In genomic region chr11:18312012-18312411, GRCh38 we compare ENCODE assay signal across 1 cellular context.
TF ChIP-seq lines count a peak whose summit lies in the region.

No MANE protein-coding gene starts in this region.

TF ChIP-seq in HepG2, 621 proteins besides CTCF, POLR2A, EP300 and RAD21:
- TF ChIP-seq SNAI1 (CRISPR knock-in tag; IDR thresholded peaks at IDR 0.05; ENCODE audit: borderline replicate concordance) (no peak), ZKSCAN8 (CRISPR knock-in tag; IDR thresholded peaks at IDR 0.05; ENCODE audit: borderline replicate concordance) (no peak), POLR2AphosphoS5 (IDR thresholded peaks at IDR 0.05; ENCODE audit: low read depth, low read length) (no peak), HOXD1 (CRISPR knock-in tag; IDR thresholded peaks at IDR 0.05) (no peak), ZNF350 (CRISPR knock-in tag; IDR thresholded peaks at IDR 0.05; ENCODE audit: borderline replicate concordance, low read depth) (no peak), PTBP1 (IDR thresholded peaks at IDR 0.05; ENCODE audit: low read depth, low read length, poor library complexity, severe bottlenecking) (no peak), ZFP1 (CRISPR knock-in tag; IDR thresholded peaks at IDR 0.05) (no peak), HNRNPH1 (optimal IDR thresholded peaks at IDR 0.05; ENCODE audit: low read depth, low read length) (no peak), RFX5 (IDR thresholded peaks at IDR 0.05; ENCODE audit: low read depth, low read length) (no peak), SRF (IDR thresholded peaks at IDR 0.05; ENCODE audit: low read depth, low read length) (no peak), NKX3-1 (CRISPR knock-in tag; IDR thresholded peaks at IDR 0.05) (no peak), PCBP2 (optimal IDR thresholded peaks at IDR 0.05; ENCODE audit: low read depth, low read length, poor library complexity, severe bottlenecking) (no peak), NR3C1 (CRISPR knock-in tag; IDR thresholded peaks at IDR 0.05) (no peak)
- TF ChIP-seq, protein P1, sequence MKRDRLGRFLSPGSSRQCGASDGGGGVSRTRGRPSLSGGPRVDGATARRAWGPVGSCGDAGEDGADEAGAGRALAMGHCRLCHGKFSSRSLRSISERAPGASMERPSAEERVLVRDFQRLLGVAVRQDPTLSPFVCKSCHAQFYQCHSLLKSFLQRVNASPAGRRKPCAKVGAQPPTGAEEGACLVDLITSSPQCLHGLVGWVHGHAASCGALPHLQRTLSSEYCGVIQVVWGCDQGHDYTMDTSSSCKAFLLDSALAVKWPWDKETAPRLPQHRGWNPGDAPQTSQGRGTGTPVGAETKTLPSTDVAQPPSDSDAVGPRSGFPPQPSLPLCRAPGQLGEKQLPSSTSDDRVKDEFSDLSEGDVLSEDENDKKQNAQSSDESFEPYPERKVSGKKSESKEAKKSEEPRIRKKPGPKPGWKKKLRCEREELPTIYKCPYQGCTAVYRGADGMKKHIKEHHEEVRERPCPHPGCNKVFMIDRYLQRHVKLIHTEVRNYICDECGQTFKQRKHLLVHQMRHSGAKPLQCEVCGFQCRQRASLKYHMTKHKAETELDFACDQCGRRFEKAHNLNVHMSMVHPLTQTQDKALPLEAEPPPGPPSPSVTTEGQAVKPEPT (CRISPR knock-in tag; IDR thresholded peaks at IDR 0.05; ENCODE audit: low read depth): no peak
- TF ChIP-seq, protein P2, sequence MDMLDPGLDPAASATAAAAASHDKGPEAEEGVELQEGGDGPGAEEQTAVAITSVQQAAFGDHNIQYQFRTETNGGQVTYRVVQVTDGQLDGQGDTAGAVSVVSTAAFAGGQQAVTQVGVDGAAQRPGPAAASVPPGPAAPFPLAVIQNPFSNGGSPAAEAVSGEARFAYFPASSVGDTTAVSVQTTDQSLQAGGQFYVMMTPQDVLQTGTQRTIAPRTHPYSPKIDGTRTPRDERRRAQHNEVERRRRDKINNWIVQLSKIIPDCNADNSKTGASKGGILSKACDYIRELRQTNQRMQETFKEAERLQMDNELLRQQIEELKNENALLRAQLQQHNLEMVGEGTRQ (IDR thresholded peaks at IDR 0.05; ENCODE audit: low read depth, low read length): no peak
- TF ChIP-seq, protein P2 (CRISPR knock-in tag; IDR thresholded peaks at IDR 0.05; ENCODE audit: borderline replicate concordance): no peak
- TF ChIP-seq, protein P3, sequence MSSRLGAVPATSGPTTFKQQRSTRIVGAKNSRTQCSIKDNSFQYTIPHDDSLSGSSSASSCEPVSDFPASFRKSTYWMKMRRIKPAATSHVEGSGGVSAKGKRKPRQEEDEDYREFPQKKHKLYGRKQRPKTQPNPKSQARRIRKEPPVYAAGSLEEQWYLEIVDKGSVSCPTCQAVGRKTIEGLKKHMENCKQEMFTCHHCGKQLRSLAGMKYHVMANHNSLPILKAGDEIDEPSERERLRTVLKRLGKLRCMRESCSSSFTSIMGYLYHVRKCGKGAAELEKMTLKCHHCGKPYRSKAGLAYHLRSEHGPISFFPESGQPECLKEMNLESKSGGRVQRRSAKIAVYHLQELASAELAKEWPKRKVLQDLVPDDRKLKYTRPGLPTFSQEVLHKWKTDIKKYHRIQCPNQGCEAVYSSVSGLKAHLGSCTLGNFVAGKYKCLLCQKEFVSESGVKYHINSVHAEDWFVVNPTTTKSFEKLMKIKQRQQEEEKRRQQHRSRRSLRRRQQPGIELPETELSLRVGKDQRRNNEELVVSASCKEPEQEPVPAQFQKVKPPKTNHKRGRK (CRISPR knock-in tag; IDR thresholded peaks at IDR 0.05): no peak
TF ChIP-seq in HepG2: peak in this region for 0.
